ENCODE assay signal across 11 cellular contexts in the genomic region with DNA sequence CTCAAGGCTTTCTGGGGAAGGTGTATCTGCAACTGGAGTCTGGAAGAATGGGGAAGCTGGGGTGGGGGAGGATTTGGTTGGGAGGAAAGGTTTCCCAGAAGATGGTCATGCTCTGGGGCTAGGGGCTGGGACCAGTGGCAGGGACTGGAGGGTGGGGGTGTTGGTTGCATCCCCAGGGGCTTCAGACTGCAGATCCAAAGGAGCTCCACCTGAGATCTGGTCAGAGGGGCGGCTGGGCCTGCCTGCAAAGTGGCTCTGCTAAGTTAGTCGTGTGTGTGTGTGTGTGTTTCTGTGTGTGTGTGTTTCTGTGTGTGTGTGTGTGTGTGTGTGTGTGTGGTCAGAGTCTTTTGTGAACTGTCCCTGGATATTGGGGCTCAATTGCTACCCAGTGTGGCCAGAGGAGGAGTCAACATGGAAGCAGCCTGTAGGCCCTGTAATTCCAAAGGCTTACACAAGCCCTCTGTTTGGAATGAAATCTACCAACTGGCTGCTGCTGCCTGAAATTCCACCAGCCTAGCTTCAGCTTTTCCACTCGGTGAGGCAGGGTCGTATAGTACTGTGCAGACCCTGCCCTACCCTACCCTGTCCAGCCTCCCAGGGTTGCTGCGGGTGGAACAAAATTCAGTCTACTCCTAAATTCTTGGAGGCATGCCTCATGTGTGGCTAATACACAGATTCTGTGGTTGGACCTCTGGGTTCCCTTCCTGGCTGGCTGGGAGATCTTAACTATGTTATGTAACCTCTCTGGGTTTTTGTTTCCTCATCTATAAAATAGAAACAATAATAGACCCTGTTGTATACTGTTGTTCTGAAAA. TPM values are rescaled to one million over a fixed set of nuclear protein-coding genes. Genes with fewer than 3 reads are reported as not detected.
DNase-seq lines count a peak whose midpoint lies in the region; FAIRE-seq and TF ChIP-seq lines count a peak whose summit lies in the region.
"Had no signal": no experiment of that assay in that cellular context is flagged by ENCODE, and none has a peak within 500 bp of the region (broad histone marks: within the 10 kb centered on the region; RNA-seq: fewer than 3 reads in every experiment).

No MANE protein-coding gene starts in this region.

- WGBS in sigmoid colon, 2 donors: 81 to 83% methylated on average over 5 of the region's 5 CpGs

- H3K4me3 ChIP-seq in fibroblast of villous mesenchyme (ENCODE audit: low read depth, low read length) (no peak overlapping the region), sigmoid colon (no peak overlapping the region)
- H3K4me3 ChIP-seq: MG63 had no signal

- peak overlapping the region; percentile 84 to 91 (median 88) for H3K27ac ChIP-seq in sigmoid colon

- H3K27me3 ChIP-seq in sigmoid colon: no peaks in the 10 kb centered on the region
- H3K27me3 ChIP-seq: MG63 had no signal

- DNase-seq in SKM-1 (lab: John Stamatoyannopoulos, UW; ENCODE audit: unreplicated experiment) (peak; percentile 15), fibroblast of villous mesenchyme (ENCODE audit: low read depth) (peak; percentile 67), sigmoid colon (no peak), NCI-H345 (lab: John Stamatoyannopoulos, UW) (no peak), NCI-H2029 (lab: John Stamatoyannopoulos, UW) (no peak), DMS 273 (lab: John Stamatoyannopoulos, UW; ENCODE audit: unreplicated experiment) (no peak)
- no peak for DNase-seq in activated CD4-positive, alpha-beta T cell treated with anti-CD3 and anti-CD28 coated beads for 48 hours
- DNase-seq: NCI-H774 had no signal

- no peaks in the 10 kb centered on the region for H3K36me3 ChIP-seq in sigmoid colon
- H3K36me3 ChIP-seq: MG63 had no signal

- intact Hi-C loops in sigmoid colon (cut with DNase I): no loop called here

- TF ChIP-seq POLR2A in sigmoid colon (IDR thresholded peaks at IDR 0.05): no peak

- TF ChIP-seq CTCF in fibroblast of villous mesenchyme (IDR thresholded peaks at IDR 0.05; ENCODE audit: insufficient read depth, low read depth, low read length) (no peak), sigmoid colon (IDR thresholded peaks at IDR 0.05) (no peak)

- FAIRE-seq in G401.6 (lab: Jason Lieb, UNC): peak; percentile 15
- FAIRE-seq: colon had no signal

- peaks cover 0 to 83% (median 48%) of the 10 kb centered on the region in 4 donors for H3K4me1 ChIP-seq in sigmoid colon

- no peak for TF ChIP-seq EP300 in sigmoid colon (IDR thresholded peaks at IDR 0.05)

- H3K9me3 ChIP-seq in sigmoid colon: no peaks in the 10 kb centered on the region
- H3K9me3 ChIP-seq: MG63 had no signal

RNA-seq across cellular contexts. Expression of gene SYNPO, which starts 12.5 kb away (rescaled TPM):
- total RNA-seq in fibroblast of villous mesenchyme (7.3 and 10.6 TPM in 2 replicates), sigmoid colon (10 to 100 TPM in 2 of 4 donors, 1 to 10 TPM in 2; 7.1 to 23.5 (median 11.1) TPM)
- polyA plus RNA-seq in sigmoid colon: 10 to 100 TPM; 18.6 to 30.1 (median 28.9) TPM

RNA-seq across cellular contexts. Expression of gene MYOZ3, which starts 33.1 kb away (rescaled TPM):
- total RNA-seq in fibroblast of villous mesenchyme: under 0.01 TPM in 2 replicates
- under 1 TPM in 2 of 4 donors, not detected in 2; 0.33 to 0.55 TPM for total RNA-seq in sigmoid colon
- under 1 TPM; 0.16 to 0.92 (median 0.60) TPM for polyA plus RNA-seq in sigmoid colon

Comparison
In these comparisons a context has a peak if more than half of its experiments do, and no peak if none do; other contexts are left out.
1. DNase-seq: peak in SKM-1 (single experiment) and fibroblast of villous mesenchyme (single experiment); none in sigmoid colon (single experiment), NCI-H345 (single experiment), NCI-H2029 (single experiment), DMS 273 (single experiment) and activated CD4-positive, alpha-beta T cell treated with anti-CD3 and anti-CD28 coated beads for 48 hours (single experiment).